ENCODE assay signal across 8 cellular contexts in genomic region chr12:32558941-32559340, GRCh38.
A peak's percentile ranks its signal among the peaks of the same experiment; 100 is the strongest.
DNase-seq lines count a peak whose midpoint lies in the region; ATAC-seq and TF ChIP-seq lines count a peak whose summit lies in the region.

No MANE protein-coding gene starts in this region.

- 0 out of 2 replicates have a peak, but pooled peaks have one; percentile 29 for TF ChIP-seq CTCF in OCI-LY7 (conservative IDR thresholded peaks at IDR 0.05; ENCODE audit: low read length)

- H3K79me2 ChIP-seq in OCI-LY7 (ENCODE audit: insufficient read depth, low read depth, low read length), result peaks cover 74% of the 10 kb centered on the region

- H4K20me1 ChIP-seq in OCI-LY7 (ENCODE audit: insufficient read depth, low read length), result no peaks in the 10 kb centered on the region

- no peak overlapping the region for H3K4me3 Mint-ChIP-seq in naive thymus-derived CD4-positive, alpha-beta T cell

- DNase-seq in OCI-LY7 (ENCODE audit: low spot score) (peak; percentile 78), SW 1271 (lab: John Stamatoyannopoulos, UW) (no peak), NCI-H226 (no peak), KBM-7 (no peak), globus pallidus (ENCODE audit: low spot score) (no peak)
- no peak for DNase-seq in naive thymus-derived CD4-positive, alpha-beta T cell

- intact Hi-C loops in OCI-LY7 (cut with micrococcal nuclease; ENCODE audit: unreplicated experiment), result no loop called here
- intact Hi-C loops in naive thymus-derived CD4-positive, alpha-beta T cell (cut with micrococcal nuclease), result loop anchor here in 1 of 2 donors (5.0 kb wide), 1 partner anchor 43 kb away; no protein-coding TSS in a partner anchor

- CTCF ChIA-PET in OCI-LY7 (lab: Charles Lee; ENCODE audit: unreplicated experiment), result no interaction called here
- CTCF ChIA-PET in naive thymus-derived CD4-positive, alpha-beta T cell (lab: Charles Lee), result no interaction called here

- ATAC-seq in GM18519 (IDR thresholded peaks at IDR 0.05; ENCODE audit: low FRiP score, unreplicated experiment) (peak; percentile 97), HG02678 (IDR thresholded peaks at IDR 0.05; ENCODE audit: unreplicated experiment) (peak; percentile 98)
- peak; percentile 52 for ATAC-seq in naive thymus-derived CD4-positive, alpha-beta T cell

- peak overlapping the region; percentile 53 for H3K4me3 ChIP-seq in OCI-LY7 (ENCODE audit: low read depth, low read length, poor library complexity, severe bottlenecking)
- H3K4me3 ChIP-seq in naive thymus-derived CD4-positive, alpha-beta T cell (ENCODE audit: low read length), result no peak overlapping the region

- H3K27me3 Mint-ChIP-seq in naive thymus-derived CD4-positive, alpha-beta T cell, result peaks cover 0 to 6% (median 0%) of the 10 kb centered on the region in 5 donors

- no peaks in the 10 kb centered on the region for H3K9me2 ChIP-seq in OCI-LY7 (ENCODE audit: insufficient read depth, low read length)

- H3K27ac ChIP-seq in OCI-LY7 (ENCODE audit: low read depth, low read length, poor library complexity, severe bottlenecking), result peak overlapping the region; percentile 84
- H3K27ac ChIP-seq in naive thymus-derived CD4-positive, alpha-beta T cell (ENCODE audit: low read depth, low read length), result no peak overlapping the region

- H2AFZ ChIP-seq in OCI-LY7 (ENCODE audit: low read length), result peak overlapping the region; percentile 6; the same call in 1 of the 2 replicates

- H3K9me3 Mint-ChIP-seq in naive thymus-derived CD4-positive, alpha-beta T cell, result peaks cover 0 to 5% (median 0%) of the 10 kb centered on the region in 11 donors

- peaks cover 38% of the 10 kb centered on the region for H3K4me1 ChIP-seq in OCI-LY7 (ENCODE audit: insufficient read depth, low read length, poor library complexity, severe bottlenecking)
- no peaks in the 10 kb centered on the region for H3K4me1 ChIP-seq in naive thymus-derived CD4-positive, alpha-beta T cell (ENCODE audit: control insufficient read depth in 2 of 2, insufficient read depth in 2 of 2, low read length in 2 of 2)

- in situ Hi-C loops in KBM-7 (cut with MboI; ENCODE audit: low pct_unique_long_range_greater_than_20kb, low sequenced_read_pairs), result no loop called here

- H3K4me1 Mint-ChIP-seq in naive thymus-derived CD4-positive, alpha-beta T cell, result peaks cover 0 to 15% (median 0%) of the 10 kb centered on the region in 7 donors

- H3K36me3 Mint-ChIP-seq in naive thymus-derived CD4-positive, alpha-beta T cell, result no peaks in the 10 kb centered on the region

- H3K9me3 ChIP-seq in OCI-LY7 (ENCODE audit: low read length), result peaks cover 11% of the 10 kb centered on the region; the same call in 1 of the 2 replicates
- no peaks in the 10 kb centered on the region for H3K9me3 ChIP-seq in naive thymus-derived CD4-positive, alpha-beta T cell (ENCODE audit: control insufficient read depth in 2 of 3, low read length in 3 of 3)

- BruUV-seq in OCI-LY7 (replicated peaks; lab: Mats Ljungman, UMichigan), result no TSS peak

- POLR2A ChIA-PET in OCI-LY7 (lab: Charles Lee), result no interaction called here
- POLR2A ChIA-PET in naive thymus-derived CD4-positive, alpha-beta T cell (lab: Charles Lee), result no interaction called here

- H3K4me2 ChIP-seq in OCI-LY7 (ENCODE audit: low read length), result peak overlapping the region; percentile 78

- peaks cover 24% of the 10 kb centered on the region for H3K36me3 ChIP-seq in OCI-LY7 (ENCODE audit: insufficient read depth, low read length)
- no peaks in the 10 kb centered on the region for H3K36me3 ChIP-seq in naive thymus-derived CD4-positive, alpha-beta T cell (ENCODE audit: control insufficient read depth in 2 of 3, insufficient read depth in 3 of 3, low read length in 3 of 3)

- no peaks in the 10 kb centered on the region for H3K27me3 ChIP-seq in naive thymus-derived CD4-positive, alpha-beta T cell (ENCODE audit: control insufficient read depth in 2 of 2, insufficient read depth in 2 of 2, low read length in 2 of 2)

- no peak overlapping the region for H3K27ac Mint-ChIP-seq in naive thymus-derived CD4-positive, alpha-beta T cell
